8 cellular contexts compared by ENCODE assay signal in genomic region chr2:173355132-173355865, GRCh38. TPM values are rescaled to one million over a fixed set of nuclear protein-coding genes. Genes with fewer than 3 reads are reported as not detected.
A peak's percentile ranks its signal among the peaks of the same experiment; 100 is the strongest.
DNase-seq lines count a peak whose midpoint lies in the region; ATAC-seq and TF ChIP-seq lines count a peak whose summit lies in the region.

No MANE protein-coding gene starts in this region.

- no peak for TF ChIP-seq POLR2A in right lobe of liver (IDR thresholded peaks at IDR 0.05)

- DNase-seq in NCI-H2081 (lab: John Stamatoyannopoulos, UW) (peak; percentile 38 to 62), NCI-H2081 treated with DMSO at 0.1 percent for 48 hours (lab: John Stamatoyannopoulos, UW) (no peak), H4 (ENCODE audit: low spot score) (peak; percentile 33), Kasumi-1 (lab: John Stamatoyannopoulos, UW) (peak; percentile 83 to 85), SW480 (ENCODE audit: low spot score) (peak; percentile 70), coronary artery (ENCODE audit: low spot score) (no peak), right lobe of liver (peak in 2 of 3 donors; percentile 33 to 59)

- no peaks in the 10 kb centered on the region for H3K36me3 Mint-ChIP-seq in stimulated activated memory B cell treated with anti-CD40 and anti-IgM and Interleukin-4, amounts not matched to agents 10 μg/mL and 1 μg/mL and 100 μg/mL, for 72 hours

- no peaks in the 10 kb centered on the region for H3K9me3 ChIP-seq in right lobe of liver

- H3K4me1 ChIP-seq in right lobe of liver: peaks cover 0 to 11% (median 0%) of the 10 kb centered on the region in 4 donors

- no peaks in the 10 kb centered on the region for H3K9me3 Mint-ChIP-seq in stimulated activated memory B cell treated with anti-CD40 and anti-IgM and Interleukin-4, amounts not matched to agents 10 μg/mL and 1 μg/mL and 100 μg/mL, for 72 hours

- H3K4me3 Mint-ChIP-seq in stimulated activated memory B cell treated with anti-CD40 and anti-IgM and Interleukin-4, amounts not matched to agents 10 μg/mL and 1 μg/mL and 100 μg/mL, for 72 hours: peak overlapping the region; percentile 79

- H3K27me3 ChIP-seq in right lobe of liver: peaks cover 6 to 26% of the 10 kb centered on the region in 2 donors

- H3K4me1 Mint-ChIP-seq in stimulated activated memory B cell treated with anti-CD40 and anti-IgM and Interleukin-4, amounts not matched to agents 10 μg/mL and 1 μg/mL and 100 μg/mL, for 72 hours: peaks cover 12% of the 10 kb centered on the region

- H3K27me3 Mint-ChIP-seq in stimulated activated memory B cell treated with anti-CD40 and anti-IgM and Interleukin-4, amounts not matched to agents 10 μg/mL and 1 μg/mL and 100 μg/mL, for 72 hours: peaks cover 60% of the 10 kb centered on the region

- no peak for TF ChIP-seq CTCF in coronary artery (IDR thresholded peaks at IDR 0.05)
- no peak for TF ChIP-seq CTCF in right lobe of liver (IDR thresholded peaks at IDR 0.05)

- H3K27ac Mint-ChIP-seq in stimulated activated memory B cell treated with anti-CD40 and anti-IgM and Interleukin-4, amounts not matched to agents 10 μg/mL and 1 μg/mL and 100 μg/mL, for 72 hours: peak overlapping the region; percentile 61

- H3K27ac ChIP-seq in coronary artery (no peak overlapping the region), right lobe of liver (no peak overlapping the region)

- intact Hi-C loops in right lobe of liver (cut with DNase I): no loop called here

- no peaks in the 10 kb centered on the region for H3K36me3 ChIP-seq in right lobe of liver

- WGBS in right lobe of liver (ENCODE audit: insufficient coverage, low coverage, low lambda C conversion rate, missing lambda C conversion rate): 1% methylated on average over 27 of the region's 59 CpGs

- peak; percentile 67 to 75 (median 68) for ATAC-seq in right lobe of liver
- ATAC-seq in stimulated activated memory B cell treated with anti-CD40 and anti-IgM and Interleukin-4, amounts not matched to agents 10 μg/mL and 1 μg/mL and 100 μg/mL, for 72 hours: peak; percentile 58

- H3K4me3 ChIP-seq in coronary artery (peak overlapping the region; percentile 86), right lobe of liver (peak overlapping the region; percentile 37 to 45 (median 39))

RNA-seq across cellular contexts. Expression of gene CDCA7, which starts 0.6 kb away (rescaled TPM):
- total RNA-seq in H4 (2014; rRNA removed; shearing (Covaris generic)): 27.7 and 31.9 TPM in 2 replicates
- total RNA-seq in right lobe of liver: under 1 TPM in 5 of 6 experiments, not detected in 1; 0.09 to 0.37 (median 0.20) TPM

Comparison
In these comparisons a context has a peak if more than half of its experiments do, and no peak if none do; other contexts are left out.
1. DNase-seq: peak in NCI-H2081 (2 of 2), H4 (single experiment), Kasumi-1 (2 of 2), SW480 (single experiment) and right lobe of liver (2 of 3); none in NCI-H2081 treated with DMSO at 0.1 percent for 48 hours (single experiment) and coronary artery (single experiment).
2. RNA of gene CDCA7, which starts 0.6 kb away (total RNA-seq): 27.7 to 31.9 TPM in H4; 0.09 to 0.37 TPM in right lobe of liver; every median in the first group is over 10 times any median in the second.